In the genomic region with DNA sequence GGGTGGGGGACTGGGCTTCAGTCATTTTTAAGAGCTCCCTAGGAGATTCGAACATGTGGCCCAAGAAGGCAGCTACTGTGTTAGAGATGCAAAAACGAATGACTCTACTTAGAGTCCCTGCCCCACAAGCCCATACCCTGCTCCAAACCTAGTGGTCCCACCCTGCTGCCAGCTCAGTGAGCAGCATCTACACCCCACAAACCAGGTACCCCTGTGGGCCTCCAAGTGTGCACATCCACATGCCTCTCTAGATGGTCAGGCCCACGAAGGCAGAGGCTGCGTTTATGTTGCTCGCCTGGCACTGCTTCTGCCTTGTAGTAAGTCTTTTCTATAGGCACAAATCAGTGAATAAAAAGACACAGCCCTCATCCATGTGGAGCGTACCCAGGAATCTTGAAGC, we compare ENCODE assay signal across 27 cellular contexts.
A peak's percentile ranks its signal among the peaks of the same experiment; 100 is the strongest.
DNase-seq lines count a peak whose midpoint lies in the region; ATAC-seq, FAIRE-seq and TF ChIP-seq lines count a peak whose summit lies in the region.
"Had no signal": no experiment of that assay in that cellular context is flagged by ENCODE, and none has a peak within 500 bp of the region (broad histone marks: within the 10 kb centered on the region; RNA-seq: fewer than 3 reads in every experiment).

No MANE protein-coding gene starts in this region.

- DNase-seq in bronchial epithelial cell (ENCODE audit: low read depth) (no peak), dorsolateral prefrontal cortex (no peak), osteocyte (ENCODE audit: extremely low spot score, unreplicated experiment) (peak; percentile 68), upper lobe of right lung (no peak), caudate nucleus (lab: John Stamatoyannopoulos, UW) (no peak)
- DNase-seq: 8988T; ACHN; AML-193; BE2C; CD4-positive, alpha-beta T cell; CD8-positive, alpha-beta memory T cell; DMS 273 treated with DMSO at 0.1 percent for 48 hours; DMS79; EL; GDM1; GM23248; H7; HCEC 1CT had no signal

- H3K27me3 ChIP-seq in bronchial epithelial cell (ENCODE audit: control insufficient read depth, insufficient read depth, low read length) (no peaks in the 10 kb centered on the region), dorsolateral prefrontal cortex (no peaks in the 10 kb centered on the region), upper lobe of right lung (no peaks in the 10 kb centered on the region)
- H3K27me3 ChIP-seq: BE2C; BLaER1 treated with 17β-estradiol and CSF1 and Interleukin-3, amounts not matched to agents 10 nM and 100 nM had no signal

- H3K4me3 ChIP-seq in bronchial epithelial cell (ENCODE audit: low read depth, low read length), result no peak overlapping the region
- H3K4me3 ChIP-seq in dorsolateral prefrontal cortex, result no peak overlapping the region
- H3K4me3 ChIP-seq in upper lobe of right lung, result no peak overlapping the region
- H3K4me3 ChIP-seq: A549; BLaER1 treated with 17β-estradiol and CSF1 and Interleukin-3, amounts not matched to agents 10 nM and 100 nM; GM12878; GM23248 had no signal

- no peaks in the 10 kb centered on the region for H3K4me1 ChIP-seq in upper lobe of right lung
- H3K4me1 ChIP-seq: A549, BE2C had no signal

- no peaks in the 10 kb centered on the region for H3K4me1 Mint-ChIP-seq in osteocyte (ENCODE audit: unreplicated experiment)
- H3K4me1 Mint-ChIP-seq: CD14-positive monocyte had no signal

- peak overlapping the region in 37 of 59 donors; percentile 24 to 87 (median 70) for H3K27ac ChIP-seq in dorsolateral prefrontal cortex
- no peak overlapping the region for H3K27ac ChIP-seq in upper lobe of right lung
- no peak overlapping the region for H3K27ac ChIP-seq in caudate nucleus (ENCODE audit: low read depth, low read length)
- H3K27ac ChIP-seq: A549, GM23248 had no signal

- no peak overlapping the region for H3K27ac Mint-ChIP-seq in osteocyte (ENCODE audit: unreplicated experiment)
- H3K27ac Mint-ChIP-seq: CD4-positive, alpha-beta T cell had no signal

- TF ChIP-seq CTCF in bronchial epithelial cell (IDR thresholded peaks at IDR 0.05; ENCODE audit: insufficient read depth, low read length, severe bottlenecking), result no peak
- TF ChIP-seq CTCF in dorsolateral prefrontal cortex (IDR thresholded peaks at IDR 0.05 in 54 of 56, conservative IDR thresholded peaks at IDR 0.05 in 2 of 56; ENCODE audit: low read depth in 1 of 56, partially characterized antibody in 56 of 56), result no peak
- no peak for TF ChIP-seq CTCF in osteocyte (IDR thresholded peaks at IDR 0.05)
- TF ChIP-seq CTCF in upper lobe of right lung (IDR thresholded peaks at IDR 0.05), result no peak

- no peaks in the 10 kb centered on the region for H3K9me3 ChIP-seq in upper lobe of right lung
- H3K9me3 ChIP-seq: A549; BE2C; BLaER1 treated with 17β-estradiol and CSF1 and Interleukin-3, amounts not matched to agents 10 nM and 100 nM had no signal

- intact Hi-C loops in dorsolateral prefrontal cortex (cut with DNase I), result no loop called here
- intact Hi-C loops in upper lobe of right lung (cut with DNase I), result no loop called here

- H3K36me3 ChIP-seq in bronchial epithelial cell (ENCODE audit: control insufficient read depth, insufficient read depth, low read length) (no peaks in the 10 kb centered on the region), upper lobe of right lung (no peaks in the 10 kb centered on the region)
- H3K36me3 ChIP-seq: BE2C; BLaER1 treated with 17β-estradiol and CSF1 and Interleukin-3, amounts not matched to agents 10 nM and 100 nM had no signal

- no peaks in the 10 kb centered on the region for H3K36me3 Mint-ChIP-seq in osteocyte (ENCODE audit: unreplicated experiment)
- H3K36me3 Mint-ChIP-seq: CD14-positive monocyte; CD8-positive, alpha-beta memory T cell had no signal

- no peak overlapping the region for H3K4me3 Mint-ChIP-seq in osteocyte (ENCODE audit: unreplicated experiment)
- H3K4me3 Mint-ChIP-seq: CD14-positive monocyte; CD4-positive, alpha-beta T cell; CD8-positive, alpha-beta memory T cell had no signal

- H3K9me3 Mint-ChIP-seq in osteocyte (ENCODE audit: unreplicated experiment), result no peaks in the 10 kb centered on the region
- H3K9me3 Mint-ChIP-seq: CD4-positive, alpha-beta T cell; CD8-positive, alpha-beta memory T cell had no signal

- H3K27me3 Mint-ChIP-seq in osteocyte (ENCODE audit: unreplicated experiment), result peaks cover 24% of the 10 kb centered on the region
- H3K27me3 Mint-ChIP-seq: CD4-positive, alpha-beta T cell had no signal

- FAIRE-seq in bronchial epithelial cell (lab: Jason Lieb, UNC), result peak; percentile 79
- FAIRE-seq: A549, D721Med, GM12878, GM18507, H1 had no signal

- ATAC-seq in HG03175 (IDR thresholded peaks at IDR 0.05; ENCODE audit: unreplicated experiment) (no peak), upper lobe of right lung (no peak), GM18498 (IDR thresholded peaks at IDR 0.05; ENCODE audit: unreplicated experiment) (no peak)
- ATAC-seq: A549, GM12878 had no signal

Comparison
In these comparisons a context has a peak if more than half of its experiments do, and no peak if none do; other contexts are left out.
1. H3K27ac ChIP-seq: peak in dorsolateral prefrontal cortex (37 of 59); none in upper lobe of right lung (single experiment) and caudate nucleus (single experiment).